Comparison of ENCODE assay signal across 8 cellular contexts in the genomic region with DNA sequence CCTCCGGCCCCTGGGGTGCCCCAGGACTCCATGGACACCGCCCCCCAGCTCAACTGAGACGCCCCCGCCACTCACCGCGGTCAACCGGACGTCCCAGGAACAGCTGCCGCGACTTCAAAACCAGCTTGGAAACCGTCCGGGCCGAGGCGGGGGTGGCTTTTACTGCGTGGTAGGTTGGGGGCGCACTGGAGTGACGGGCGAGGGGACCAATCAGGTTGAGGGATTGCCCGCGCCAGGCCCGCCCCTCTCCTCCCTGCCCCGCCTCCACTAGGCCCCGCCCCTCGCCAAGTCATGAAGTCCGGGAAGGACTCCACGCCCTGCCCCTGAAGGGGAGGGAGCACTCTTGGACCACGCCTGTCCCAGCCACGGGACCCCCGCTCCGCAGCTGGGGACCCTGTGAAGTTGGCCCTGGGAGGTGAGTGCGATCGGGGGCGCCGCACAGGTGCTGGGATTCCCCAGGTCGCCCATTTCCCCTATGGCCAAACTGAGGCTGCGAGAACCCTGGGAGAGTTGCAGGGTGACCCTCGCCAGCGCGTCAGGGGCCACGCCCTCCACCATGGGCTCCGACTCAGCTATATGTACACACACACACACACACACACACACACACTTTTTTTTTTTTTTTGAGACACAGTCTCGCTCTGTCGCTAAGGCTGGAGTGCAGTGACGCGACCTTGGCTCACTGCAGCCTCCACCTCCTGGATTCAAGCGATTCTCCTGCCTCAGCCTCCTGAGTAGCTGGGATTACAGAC. TPM values are rescaled to one million over a fixed set of nuclear protein-coding genes. Genes with fewer than 3 reads are reported as not detected.
DNase-seq lines count a peak whose midpoint lies in the region; ATAC-seq and TF ChIP-seq lines count a peak whose summit lies in the region.

A gene with protein sequence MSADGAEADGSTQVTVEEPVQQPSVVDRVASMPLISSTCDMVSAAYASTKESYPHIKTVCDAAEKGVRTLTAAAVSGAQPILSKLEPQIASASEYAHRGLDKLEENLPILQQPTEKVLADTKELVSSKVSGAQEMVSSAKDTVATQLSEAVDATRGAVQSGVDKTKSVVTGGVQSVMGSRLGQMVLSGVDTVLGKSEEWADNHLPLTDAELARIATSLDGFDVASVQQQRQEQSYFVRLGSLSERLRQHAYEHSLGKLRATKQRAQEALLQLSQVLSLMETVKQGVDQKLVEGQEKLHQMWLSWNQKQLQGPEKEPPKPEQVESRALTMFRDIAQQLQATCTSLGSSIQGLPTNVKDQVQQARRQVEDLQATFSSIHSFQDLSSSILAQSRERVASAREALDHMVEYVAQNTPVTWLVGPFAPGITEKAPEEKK (minus strand): TSS at position 134 of the 752 bp plus-strand sequence. CDS start 6,273 bp downstream, outside the sequence.

- TF ChIP-seq POLR2A in ovary (IDR thresholded peaks at IDR 0.05) = peak; percentile 48

- H3K9me3 ChIP-seq in SU-DHL-6 (ENCODE audit: insufficient read depth, low read length) = no peaks in the 10 kb centered on the region
- H3K9me3 ChIP-seq in ovary = no peaks in the 10 kb centered on the region
- H3K9me3 ChIP-seq in thoracic aorta = no peaks in the 10 kb centered on the region

- H3K9ac ChIP-seq in SU-DHL-6 (ENCODE audit: low read length) = peak within 1 kb of the TSS; percentile 77

- H2AFZ ChIP-seq in SU-DHL-6 (ENCODE audit: low read depth, low read length, severe bottlenecking) = peak within 1 kb of the TSS; percentile 82

- in situ Hi-C loops in Caki2 (cut with HindIII; ENCODE audit: low pct_unique_long_range_greater_than_20kb, low sequenced_read_pairs) = no loop called here

- peak; percentile 80 for ATAC-seq in GM21381 (IDR thresholded peaks at IDR 0.05; ENCODE audit: unreplicated experiment)
- peak; percentile 91 for ATAC-seq in thoracic aorta (ENCODE audit: insufficient number of reproducible peaks, low FRiP score, low read depth)

- no peaks in the 10 kb centered on the region for H3K36me3 Mint-ChIP-seq in activated naive CD8-positive, alpha-beta T cell treated with anti-CD3 and anti-CD28 coated beads for 36 hours

- peak within 1 kb of the TSS; percentile 51 for H3K27ac Mint-ChIP-seq in activated naive CD8-positive, alpha-beta T cell treated with anti-CD3 and anti-CD28 coated beads for 36 hours

- peak within 1 kb of the TSS; percentile 87 for H3K4me2 ChIP-seq in SU-DHL-6 (ENCODE audit: low read depth, low read length, poor library complexity, severe bottlenecking)

- no peaks in the 10 kb centered on the region for H3K9me3 Mint-ChIP-seq in activated naive CD8-positive, alpha-beta T cell treated with anti-CD3 and anti-CD28 coated beads for 36 hours

- no peaks in the 10 kb centered on the region for H3K9me2 ChIP-seq in SU-DHL-6 (replicated peaks; ENCODE audit: insufficient read depth, low read length)

- intact Hi-C loops in head of caudate nucleus (cut with DNase I) = no loop called here
- intact Hi-C loops in ovary (cut with DNase I) = no loop called here

- no peak for TF ChIP-seq EP300 in ovary (IDR thresholded peaks at IDR 0.05)

- H3K4me3 ChIP-seq in SU-DHL-6 (ENCODE audit: insufficient read depth, low read length, poor library complexity, severe bottlenecking) (peak within 1 kb of the TSS; percentile 94), ovary (peak within 1 kb of the TSS; percentile 80), thoracic aorta (peak within 1 kb of the TSS; percentile 82)

- no peak for TF ChIP-seq CTCF in SU-DHL-6 (IDR thresholded peaks at IDR 0.05; ENCODE audit: insufficient read depth, low read length, poor library complexity, severe bottlenecking)
- TF ChIP-seq CTCF in ovary (IDR thresholded peaks at IDR 0.05) = no peak
- no peak for TF ChIP-seq CTCF in thoracic aorta (IDR thresholded peaks at IDR 0.05)

- H4K20me1 ChIP-seq in SU-DHL-6 (ENCODE audit: low read depth, low read length) = no peaks in the 10 kb centered on the region

- 2 to 7% (median 6%) methylated on average over 24 to 46 of the region's 46 CpGs for WGBS in ovary, 3 donors

- H3K27me3 Mint-ChIP-seq in activated naive CD8-positive, alpha-beta T cell treated with anti-CD3 and anti-CD28 coated beads for 36 hours = no peaks in the 10 kb centered on the region

- H3K27me3 ChIP-seq in SU-DHL-6 (ENCODE audit: low read length) (no peaks in the 10 kb centered on the region), ovary (no peaks in the 10 kb centered on the region), thoracic aorta (replicated peaks; ENCODE audit: insufficient read depth) (no peaks in the 10 kb centered on the region)

- H3K27ac ChIP-seq in SU-DHL-6 (ENCODE audit: low read depth, low read length) = peak within 1 kb of the TSS; percentile 62
- peak within 1 kb of the TSS; percentile 79 to 91 for H3K27ac ChIP-seq in ovary
- H3K27ac ChIP-seq in thoracic aorta = peak within 1 kb of the TSS; percentile 68 to 83

- H3K36me3 ChIP-seq in SU-DHL-6 (ENCODE audit: low read length) (no peaks in the 10 kb centered on the region), ovary (no peaks in the 10 kb centered on the region), thoracic aorta (no peaks in the 10 kb centered on the region)

- DNase-seq in Caki2 (ENCODE audit: low read depth) (peak; percentile 97), HuH-7.5 (ENCODE audit: low spot score) (peak; percentile 98), head of caudate nucleus (peak; percentile 90 to 98 (median 94)), ovary (peak; percentile 97 to 99 (median 99)), thoracic aorta (ENCODE audit: low spot score) (peak; percentile 95)
- DNase-seq in activated naive CD8-positive, alpha-beta T cell treated with anti-CD3 and anti-CD28 coated beads for 36 hours = peak; percentile 88

- peak within 1 kb of the TSS; percentile 75 for H3K4me3 Mint-ChIP-seq in activated naive CD8-positive, alpha-beta T cell treated with anti-CD3 and anti-CD28 coated beads for 36 hours

- H3K4me1 ChIP-seq in ovary (ENCODE audit: insufficient read depth) = peaks cover 6% of the 10 kb centered on the region
- peaks cover 3 to 22% of the 10 kb centered on the region in 2 donors for H3K4me1 ChIP-seq in thoracic aorta (ENCODE audit: control insufficient read depth in 1 of 2, low read depth in 2 of 2)

- no peaks in the 10 kb centered on the region for H3F3A ChIP-seq in SU-DHL-6 (ENCODE audit: insufficient read depth)

- peaks cover 15% of the 10 kb centered on the region for H3K4me1 Mint-ChIP-seq in activated naive CD8-positive, alpha-beta T cell treated with anti-CD3 and anti-CD28 coated beads for 36 hours

- peaks cover 5% of the 10 kb centered on the region; the same call in 1 of the 2 replicates for H3K79me2 ChIP-seq in SU-DHL-6 (ENCODE audit: insufficient read depth, low read length)

RNA-seq across cellular contexts. Expression of the gene that starts here (rescaled TPM):
- total RNA-seq in Caki2 (2014; rRNA removed; shearing (Covaris generic); ENCODE audit: low replicate concordance) = 320 and 387 TPM in 2 replicates
- total RNA-seq in activated naive CD8-positive, alpha-beta T cell treated with anti-CD3 and anti-CD28 coated beads for 36 hours = 10 to 100 TPM; 14.6 to 14.7 TPM
- 10 to 100 TPM; 26.1 to 83.9 (median 73.7) TPM for total RNA-seq in ovary
- polyA plus RNA-seq in ovary = 10 to 100 TPM; 48.7 to 51.9 TPM
- 10 to 100 TPM; 41.7 to 51.6 TPM for total RNA-seq in thoracic aorta

Comparison
In these comparisons a context has a peak if more than half of its experiments do, and no peak if none do; other contexts are left out.
1. Peak in every context shown above with its lines: DNase-seq, ATAC-seq, H3K4me3 ChIP-seq and H3K27ac ChIP-seq.